7 cellular contexts compared by ENCODE assay signal in the genomic region with DNA sequence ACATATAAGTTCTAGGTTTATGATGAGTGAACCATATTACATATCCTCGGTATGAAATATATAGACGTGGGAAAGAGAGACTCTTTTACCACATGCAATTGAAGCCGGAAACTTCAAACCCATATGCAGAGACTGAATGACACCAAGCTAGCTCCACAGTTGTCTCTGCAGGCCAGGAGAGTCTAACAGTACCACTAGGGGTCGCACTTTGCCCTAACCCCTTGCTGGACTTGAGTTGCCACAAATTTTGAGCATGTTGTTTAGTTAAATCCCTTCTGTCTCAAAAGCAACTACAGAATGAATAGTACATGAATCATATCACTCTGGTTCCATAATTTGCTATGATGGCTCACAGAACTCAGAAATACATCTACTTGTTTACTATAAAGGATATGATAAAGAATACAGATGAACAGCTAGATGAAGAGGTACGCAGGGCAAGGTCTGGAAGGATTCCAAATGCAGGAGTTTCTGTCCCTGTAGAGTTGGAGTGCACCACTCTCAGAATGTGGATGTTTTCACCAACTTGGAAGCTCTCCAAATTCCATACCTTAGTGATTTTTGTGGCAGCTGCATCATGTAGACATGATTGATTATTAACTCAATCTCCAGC.
DNase-seq lines count a peak whose midpoint lies in the region; ATAC-seq, FAIRE-seq and TF ChIP-seq lines count a peak whose summit lies in the region.

No MANE protein-coding gene starts in this region.

- H3K9me3 Mint-ChIP-seq in astrocyte (ENCODE audit: unreplicated experiment): no peaks in the 10 kb centered on the region

- H2AFZ ChIP-seq in astrocyte (ENCODE audit: low read depth, low read length): no peak overlapping the region

- intact Hi-C loops in right lobe of liver (cut with DNase I): no loop called here

- H3K27me3 Mint-ChIP-seq in astrocyte (ENCODE audit: low read depth, unreplicated experiment): no peaks in the 10 kb centered on the region

- no peak overlapping the region for H3K4me3 Mint-ChIP-seq in astrocyte (ENCODE audit: unreplicated experiment)

- H3K4me1 ChIP-seq in astrocyte (ENCODE audit: insufficient read depth, low read length): no peaks in the 10 kb centered on the region
- no peaks in the 10 kb centered on the region for H3K4me1 ChIP-seq in right lobe of liver

- TF ChIP-seq POLR2A in right lobe of liver (IDR thresholded peaks at IDR 0.05): no peak

- DNase-seq in GF-D8 (lab: John Stamatoyannopoulos, UW) (peak; percentile 8), GM20000 (ENCODE audit: low spot score) (peak; percentile 55), HL-60 (ENCODE audit: low read depth in 1 of 2, low spot score in 1 of 2) (peak; percentile 14 to 58), SK-N-MC (ENCODE audit: low read depth, low spot score) (peak; percentile 52), astrocyte (ENCODE audit: low read depth) (peak; percentile 10), right lobe of liver (no peak)
- peak; percentile 60 for DNase-seq in stimulated activated naive CD8-positive, alpha-beta T cell treated with anti-CD3 and anti-CD28 coated beads, Interleukin-15, Interleukin-2, amounts not matched to agents 100 U/mL and 50 U/mL, for 24 hours

- H3K27ac Mint-ChIP-seq in astrocyte (ENCODE audit: unreplicated experiment): no peak overlapping the region

- H3K9me3 ChIP-seq in SK-N-MC (ENCODE audit: low read depth, low read length) (no peaks in the 10 kb centered on the region), astrocyte (ENCODE audit: insufficient read depth, low read depth, low read length) (no peaks in the 10 kb centered on the region), right lobe of liver (no peaks in the 10 kb centered on the region)

- H3K4me3 ChIP-seq in HL-60 (replicated peaks; ENCODE audit: insufficient read depth, low read length): no peak overlapping the region
- H3K4me3 ChIP-seq in SK-N-MC: no peak overlapping the region
- H3K4me3 ChIP-seq in astrocyte (ENCODE audit: insufficient read depth, low read depth, low read length): no peak overlapping the region
- H3K4me3 ChIP-seq in right lobe of liver: no peak overlapping the region

- TF ChIP-seq CTCF in GM20000 (IDR thresholded peaks at IDR 0.05; ENCODE audit: extremely low read depth, missing control alignments): peak; percentile 57
- peak; percentile 87 for TF ChIP-seq CTCF in HL-60 (IDR thresholded peaks at IDR 0.05; ENCODE audit: insufficient read depth, low read length)
- peak; percentile 69 for TF ChIP-seq CTCF in astrocyte (IDR thresholded peaks at IDR 0.05; ENCODE audit: insufficient read depth, low read depth, low read length)
- peak; percentile 38 to 83 (median 70) for TF ChIP-seq CTCF in right lobe of liver (IDR thresholded peaks at IDR 0.05)

- no peak overlapping the region for H3K4me2 ChIP-seq in astrocyte (ENCODE audit: low read length)

- H3K4me1 Mint-ChIP-seq in astrocyte (ENCODE audit: low read depth, unreplicated experiment): peaks cover 8% of the 10 kb centered on the region

- H3K27ac ChIP-seq in HL-60 (replicated peaks) (no peak overlapping the region), SK-N-MC (no peak overlapping the region), astrocyte (ENCODE audit: low read depth, low read length) (no peak overlapping the region), right lobe of liver (no peak overlapping the region)

- H3K79me2 ChIP-seq in astrocyte (ENCODE audit: insufficient read depth, low read length): no peaks in the 10 kb centered on the region

- H3K36me3 Mint-ChIP-seq in astrocyte (ENCODE audit: low read depth, unreplicated experiment): no peaks in the 10 kb centered on the region

- H3K36me3 ChIP-seq in SK-N-MC (ENCODE audit: insufficient read depth, low read length): no peaks in the 10 kb centered on the region
- no peaks in the 10 kb centered on the region for H3K36me3 ChIP-seq in astrocyte (ENCODE audit: insufficient read depth, low read length)
- H3K36me3 ChIP-seq in right lobe of liver: no peaks in the 10 kb centered on the region

- no peak for FAIRE-seq in astrocyte (lab: Jason Lieb, UNC)

- H4K20me1 ChIP-seq in astrocyte (ENCODE audit: insufficient read depth, low read length): no peaks in the 10 kb centered on the region

- peak; percentile 70 to 75 (median 72) for ATAC-seq in right lobe of liver
- ATAC-seq in stimulated activated naive CD8-positive, alpha-beta T cell treated with anti-CD3 and anti-CD28 coated beads, Interleukin-15, Interleukin-2, amounts not matched to agents 100 U/mL and 50 U/mL, for 24 hours: peak; percentile 57

- peaks cover 7% of the 10 kb centered on the region for H3K27me3 ChIP-seq in HL-60 (ENCODE audit: insufficient read depth, poor library complexity, severe bottlenecking)
- H3K27me3 ChIP-seq in astrocyte (ENCODE audit: insufficient read depth, low read length): no peaks in the 10 kb centered on the region
- H3K27me3 ChIP-seq in right lobe of liver: no peaks in the 10 kb centered on the region

- WGBS in right lobe of liver (ENCODE audit: insufficient coverage, low coverage, low lambda C conversion rate, missing lambda C conversion rate): 30% methylated on average over 4 of the region's 5 CpGs

- no peak overlapping the region for H3K9ac ChIP-seq in SK-N-MC (ENCODE audit: insufficient read length)
- no peak overlapping the region for H3K9ac ChIP-seq in astrocyte (ENCODE audit: low read length)

Comparison
In these comparisons a context has a peak if more than half of its experiments do, and no peak if none do; other contexts are left out.
1. DNase-seq: peak in GF-D8 (single experiment), GM20000 (single experiment), HL-60 (2 of 2), SK-N-MC (single experiment), astrocyte (single experiment) and stimulated activated naive CD8-positive, alpha-beta T cell treated with anti-CD3 and anti-CD28 coated beads, Interleukin-15, Interleukin-2, amounts not matched to agents 100 U/mL and 50 U/mL, for 24 hours (single experiment); none in right lobe of liver (0 of 3).
2. Peak in every context shown above with its lines, with median percentiles within 50 percentile points of each other: CTCF ChIP-seq.